Comparison of ENCODE assay signal across 19 cellular contexts in genomic region chr13:97621631-97622030, GRCh38.
"Had no signal": no experiment of that assay in that cellular context is flagged by ENCODE, and none has a peak within 500 bp of the region (broad histone marks: within the 10 kb centered on the region; RNA-seq: fewer than 3 reads in every experiment).

No MANE protein-coding gene starts in this region.

- H3K4me3 ChIP-seq: coronary artery, thyroid gland had no signal

- H3K36me3 Mint-ChIP-seq: activated CD4-positive, alpha-beta memory T cell treated with anti-CD3 and anti-CD28 coated beads for 36 hours had no signal

- H3K4me3 Mint-ChIP-seq: activated CD4-positive, alpha-beta memory T cell treated with anti-CD3 and anti-CD28 coated beads for 36 hours; activated naive CD4-positive, alpha-beta T cell treated with anti-CD3 and anti-CD28 coated beads for 36 hours; activated T-cell treated with anti-CD3 and anti-CD28 coated beads, Interleukin-2, amount 50 U/mL, for 72 hours; nephron progenitor cell; T-helper 17 cell had no signal

- H3K36me3 ChIP-seq: thyroid gland had no signal

- FAIRE-seq: bronchial epithelial cell, endometrium, islet of Langerhans had no signal

- H3K4me1 Mint-ChIP-seq: T-helper 17 cell had no signal

- H3K9me3 ChIP-seq: thyroid gland had no signal

- H3K27me3 ChIP-seq: thyroid gland had no signal

- DNase-seq: activated CD4-positive, alpha-beta memory T cell treated with anti-CD3 and anti-CD28 coated beads for 36 hours; activated CD4-positive, alpha-beta T cell treated with anti-CD3 and anti-CD28 coated beads for 48 hours; activated effector memory CD4-positive, alpha-beta T cell treated with Interleukin-2 at 50 U/mL for 16 hours; activated naive CD4-positive, alpha-beta T cell treated with anti-CD3 and anti-CD28 coated beads for 36 hours; activated T-cell treated with anti-CD3 and anti-CD28 coated beads, Interleukin-2, amount 50 U/mL, for 72 hours; erythroblast; foreskin fibroblast; left cardiac atrium; nephron progenitor cell; posterior cingulate gyrus; stimulated activated CD4-positive, alpha-beta T cell treated with anti-CD3 and anti-CD28 coated beads, Interleukin-4, amount 100 ng/mL, for 1 hour; stimulated activated naive CD8-positive, alpha-beta T cell treated with anti-CD3 and anti-CD28 coated beads, Interleukin-15, Interleukin-2, amounts not matched to agents 100 U/mL and 50 U/mL, for 24 hours; SW 1271; T-helper 17 cell; thyroid gland had no signal

- ATAC-seq: activated T-cell treated with anti-CD3 and anti-CD28 coated beads, Interleukin-2, amount 50 U/mL, for 72 hours; left cardiac atrium; stimulated activated naive CD8-positive, alpha-beta T cell treated with anti-CD3 and anti-CD28 coated beads, Interleukin-15, Interleukin-2, amounts not matched to agents 100 U/mL and 50 U/mL, for 24 hours; T-helper 17 cell had no signal

- H3K27ac ChIP-seq: coronary artery, thyroid gland had no signal

- H3K4me1 ChIP-seq: thyroid gland had no signal

- H3K27ac Mint-ChIP-seq: activated CD4-positive, alpha-beta memory T cell treated with anti-CD3 and anti-CD28 coated beads for 36 hours; activated naive CD4-positive, alpha-beta T cell treated with anti-CD3 and anti-CD28 coated beads for 36 hours; activated T-cell treated with anti-CD3 and anti-CD28 coated beads, Interleukin-2, amount 50 U/mL, for 72 hours; T-helper 17 cell had no signal

- H3K9me3 Mint-ChIP-seq: activated CD4-positive, alpha-beta memory T cell treated with anti-CD3 and anti-CD28 coated beads for 36 hours; activated naive CD4-positive, alpha-beta T cell treated with anti-CD3 and anti-CD28 coated beads for 36 hours; activated T-cell treated with anti-CD3 and anti-CD28 coated beads, Interleukin-2, amount 50 U/mL, for 72 hours; nephron progenitor cell had no signal
